In genomic region chr10:118918689-118919088, GRCh38 we compare ENCODE assay signal across 25 cellular contexts.
"Had no signal": no experiment of that assay in that cellular context is flagged by ENCODE, and none has a peak within 500 bp of the region (broad histone marks: within the 10 kb centered on the region; RNA-seq: fewer than 3 reads in every experiment).

No MANE protein-coding gene starts in this region.

- H3K27me3 ChIP-seq: ovary, stomach, upper lobe of right lung had no signal

- H3K36me3 Mint-ChIP-seq: activated naive CD4-positive, alpha-beta T cell treated with anti-CD3 and anti-CD28 coated beads, Interleukin-2, amount 10 ng/mL, durations not matched to agents 7 days and 5 days; brain; naive B cell; stimulated activated effector memory CD8-positive, alpha-beta T cell treated with anti-CD3 and anti-CD28 coated beads, Interleukin-12 subunit alpha, Interleukin-12 subunit beta, amount 100 ng/mL, for 72 hours had no signal

- H3K9me3 ChIP-seq: mucosa of descending colon, ovary, stomach, upper lobe of right lung had no signal

- DNase-seq: activated CD4-positive, alpha-beta T cell treated with anti-CD3 and anti-CD28 coated beads, Interleukin-2, amount 50 U/mL, for 1 hour; activated CD4-positive, CD25-positive, alpha-beta regulatory T cell treated with anti-CD3 and anti-CD28 coated beads, Interleukin-2, amount 50 U/mL, for 72 hours; activated CD8-positive, alpha-beta memory T cell treated with anti-CD3 and anti-CD28 coated beads for 24 hours; activated CD8-positive, alpha-beta memory T cell treated with anti-CD3 and anti-CD28 coated beads, Interleukin-2, amount 50 U/mL, for 48 hours; activated effector memory CD4-positive, alpha-beta T cell treated with Interleukin-2 at 50 U/mL for 16 hours; activated naive CD4-positive, alpha-beta T cell treated with anti-CD3 and anti-CD28 coated beads, Interleukin-2, amount 10 ng/mL, durations not matched to agents 7 days and 5 days; activated naive CD8-positive, alpha-beta T cell treated with anti-CD3 and anti-CD28 coated beads, Interleukin-2, amount 50 U/mL, for 24 hours; activated T-cell treated with anti-CD3 and anti-CD28 coated beads, Interleukin-2, amount 50 U/mL, for 48 hours; anterior cingulate cortex; central memory CD4-positive, alpha-beta T cell; erythroblast; hippocampal formation; left cardiac atrium; mesenchymal stem cell; mucosa of descending colon; naive B cell; ovary; stimulated activated CD4-positive, alpha-beta T cell treated with anti-CD3 and anti-CD28 coated beads, Interleukin-4, amount 100 ng/mL, for 24 hours; stomach; upper lobe of right lung had no signal

- H3K9me3 Mint-ChIP-seq: activated naive CD4-positive, alpha-beta T cell treated with anti-CD3 and anti-CD28 coated beads, Interleukin-2, amount 10 ng/mL, durations not matched to agents 7 days and 5 days; activated naive CD8-positive, alpha-beta T cell treated with anti-CD3 and anti-CD28 coated beads, Interleukin-2, amount 50 U/mL, for 24 hours; brain; neural crest cell; stimulated activated effector memory CD8-positive, alpha-beta T cell treated with anti-CD3 and anti-CD28 coated beads, Interleukin-12 subunit alpha, Interleukin-12 subunit beta, amount 100 ng/mL, for 72 hours; T-helper 1 cell treated with Interleukin-12 subunit alpha and Interleukin-12 subunit beta and Interleukin-4 antibody, amounts not matched to agents 30 μg/mL and 1 μg/mL, for 36 hours had no signal

- H3K4me1 Mint-ChIP-seq: activated naive CD4-positive, alpha-beta T cell treated with anti-CD3 and anti-CD28 coated beads, Interleukin-2, amount 10 ng/mL, durations not matched to agents 7 days and 5 days; activated naive CD8-positive, alpha-beta T cell treated with anti-CD3 and anti-CD28 coated beads, Interleukin-2, amount 50 U/mL, for 24 hours; naive B cell; stimulated activated effector memory CD8-positive, alpha-beta T cell treated with anti-CD3 and anti-CD28 coated beads, Interleukin-12 subunit alpha, Interleukin-12 subunit beta, amount 100 ng/mL, for 72 hours had no signal

- H3K4me3 ChIP-seq: mucosa of descending colon, ovary, smooth muscle cell, stomach, upper lobe of right lung had no signal

- H3K27ac Mint-ChIP-seq: activated naive CD4-positive, alpha-beta T cell treated with anti-CD3 and anti-CD28 coated beads, Interleukin-2, amount 10 ng/mL, durations not matched to agents 7 days and 5 days; activated naive CD8-positive, alpha-beta T cell treated with anti-CD3 and anti-CD28 coated beads, Interleukin-2, amount 50 U/mL, for 24 hours; naive B cell; stimulated activated effector memory CD8-positive, alpha-beta T cell treated with anti-CD3 and anti-CD28 coated beads, Interleukin-12 subunit alpha, Interleukin-12 subunit beta, amount 100 ng/mL, for 72 hours; T-helper 1 cell treated with Interleukin-12 subunit alpha and Interleukin-12 subunit beta and Interleukin-4 antibody, amounts not matched to agents 30 μg/mL and 1 μg/mL, for 36 hours had no signal

- H3K27ac ChIP-seq: ovary, stomach, upper lobe of right lung had no signal

- H3K4me1 ChIP-seq: stomach, upper lobe of right lung had no signal

- H3K36me3 ChIP-seq: ovary, stomach, upper lobe of right lung had no signal

- H3K4me3 Mint-ChIP-seq: activated naive CD4-positive, alpha-beta T cell treated with anti-CD3 and anti-CD28 coated beads, Interleukin-2, amount 10 ng/mL, durations not matched to agents 7 days and 5 days; activated naive CD8-positive, alpha-beta T cell treated with anti-CD3 and anti-CD28 coated beads, Interleukin-2, amount 50 U/mL, for 24 hours; brain; neural crest cell; stimulated activated effector memory CD8-positive, alpha-beta T cell treated with anti-CD3 and anti-CD28 coated beads, Interleukin-12 subunit alpha, Interleukin-12 subunit beta, amount 100 ng/mL, for 72 hours; T-helper 1 cell treated with Interleukin-12 subunit alpha and Interleukin-12 subunit beta and Interleukin-4 antibody, amounts not matched to agents 30 μg/mL and 1 μg/mL, for 36 hours had no signal

- H3K4me2 ChIP-seq: smooth muscle cell had no signal
